Comparison of ENCODE assay signal across 12 cellular contexts in genomic region chr18:49784427-49785185, GRCh38. TPM values are rescaled to one million over a fixed set of nuclear protein-coding genes. Genes with fewer than 3 reads are reported as not detected.
DNase-seq lines count a peak whose midpoint lies in the region; ATAC-seq and TF ChIP-seq lines count a peak whose summit lies in the region.
"Had no signal": no experiment of that assay in that cellular context is flagged by ENCODE, and none has a peak within 500 bp of the region (broad histone marks: within the 10 kb centered on the region; RNA-seq: fewer than 3 reads in every experiment).

No MANE protein-coding gene starts in this region.

- peak overlapping the region; percentile 68 to 96 for H3K27ac Mint-ChIP-seq in effector memory CD8-positive, alpha-beta T cell
- H3K27ac Mint-ChIP-seq in neural crest cell (ENCODE audit: unreplicated experiment) (no peak overlapping the region), WTC11 (no peak overlapping the region)

- peaks cover 6% of the 10 kb centered on the region for H3K4me1 ChIP-seq in Loucy (ENCODE audit: insufficient read depth, low read length, poor library complexity, severe bottlenecking)

- no peaks in the 10 kb centered on the region for H3K9me2 ChIP-seq in Loucy (replicated peaks; ENCODE audit: low read depth, low read length)

- H3K9me3 ChIP-seq in Loucy (ENCODE audit: insufficient read depth, low read depth, low read length) = no peaks in the 10 kb centered on the region

- CTCF ChIA-PET in WTC11 (lab: Charles Lee) = interaction anchor here (1.3 to 3.0 kb wide), 3 partner anchors 74 to 319 kb away, joined by 3 to 16 read pairs (median 10); no protein-coding TSS in a partner anchor

- peaks cover 7% of the 10 kb centered on the region; the same call in 1 of the 2 replicates for H3K36me3 ChIP-seq in Loucy (ENCODE audit: insufficient read depth, low read length)

- no peak overlapping the region for H3K9ac ChIP-seq in Loucy (ENCODE audit: low read depth, low read length, poor library complexity, severe bottlenecking)

- ATAC-seq in effector memory CD8-positive, alpha-beta T cell (replicated peaks) = peak; percentile 20
- no peak for ATAC-seq in WTC11
- ATAC-seq: activated T-cell treated with anti-CD3 and anti-CD28 coated beads, Interleukin-2, amount 50 U/mL, for 72 hours had no signal

- no peaks in the 10 kb centered on the region for H3K9me3 Mint-ChIP-seq in effector memory CD8-positive, alpha-beta T cell
- H3K9me3 Mint-ChIP-seq in neural crest cell (peaks cover 3% of the 10 kb centered on the region), WTC11 (no peaks in the 10 kb centered on the region)
- H3K9me3 Mint-ChIP-seq: activated T-cell treated with anti-CD3 and anti-CD28 coated beads, Interleukin-2, amount 50 U/mL, for 72 hours had no signal

- TF ChIP-seq CTCF in Loucy (conservative IDR thresholded peaks at IDR 0.05; ENCODE audit: low read length) (peak; percentile 37), neural crest cell (conservative IDR thresholded peaks at IDR 0.05) (peak; percentile 53), WTC11 (IDR thresholded peaks at IDR 0.05) (no peak)

- DNase-seq in NK-92 treated with Interleukin-12 subunit alpha and Interleukin-12 subunit beta, amount 100 ng/mL, for 24 hours (lab: John Stamatoyannopoulos, UW) = peak; percentile 39
- no peak for DNase-seq in NK-92 (lab: John Stamatoyannopoulos, UW; ENCODE audit: unreplicated experiment)
- DNase-seq in effector memory CD8-positive, alpha-beta T cell = no peak
- no peak for DNase-seq in neural crest cell (ENCODE audit: low read depth, low spot score)
- no peak for DNase-seq in NCI-H187 (lab: John Stamatoyannopoulos, UW)
- DNase-seq in WTC11 (ENCODE audit: low spot score) = no peak
- no peak for DNase-seq in 8988T
- DNase-seq: activated T-cell treated with anti-CD3 and anti-CD28 coated beads, Interleukin-2, amount 50 U/mL, for 72 hours; dorsolateral prefrontal cortex; NCI-H748 treated with DMSO at 0.1 percent for 48 hours; T-helper 9 cell had no signal

- H3K4me2 ChIP-seq in Loucy (ENCODE audit: low read depth, low read length, poor library complexity, severe bottlenecking) = no peak overlapping the region

- no peaks in the 10 kb centered on the region for H3K27me3 Mint-ChIP-seq in effector memory CD8-positive, alpha-beta T cell
- H3K27me3 Mint-ChIP-seq in neural crest cell (ENCODE audit: low read depth) = no peaks in the 10 kb centered on the region
- no peaks in the 10 kb centered on the region for H3K27me3 Mint-ChIP-seq in WTC11 (ENCODE audit: low read depth)

- POLR2A ChIA-PET in WTC11 (lab: Charles Lee) = interaction anchor here (0.5 kb wide), 1 partner anchor 330 kb away, joined by 3 read pairs; no protein-coding TSS in a partner anchor

- H3K4me3 ChIP-seq in Loucy (ENCODE audit: low read length, poor library complexity, severe bottlenecking) = no peak overlapping the region
- H3K4me3 ChIP-seq: dorsolateral prefrontal cortex had no signal

- no peaks in the 10 kb centered on the region for H3K27me3 ChIP-seq in Loucy (ENCODE audit: insufficient read depth, low read length, poor library complexity, severe bottlenecking)
- H3K27me3 ChIP-seq: dorsolateral prefrontal cortex had no signal

- H3K36me3 Mint-ChIP-seq in effector memory CD8-positive, alpha-beta T cell (ENCODE audit: insufficient read depth) = peaks cover 17% of the 10 kb centered on the region
- H3K36me3 Mint-ChIP-seq in neural crest cell (ENCODE audit: low read depth) (peaks cover 33% of the 10 kb centered on the region), WTC11 (peaks cover 69% of the 10 kb centered on the region)

- no peaks in the 10 kb centered on the region for H4K20me1 ChIP-seq in Loucy (ENCODE audit: insufficient read depth, low read length, poor library complexity, severe bottlenecking)

- H3F3A ChIP-seq in Loucy (ENCODE audit: low read depth) = no peaks in the 10 kb centered on the region

- peaks cover 47 to 51% of the 10 kb centered on the region in 2 donors for H3K4me1 Mint-ChIP-seq in effector memory CD8-positive, alpha-beta T cell (ENCODE audit: low read depth in 2 of 2)
- no peaks in the 10 kb centered on the region for H3K4me1 Mint-ChIP-seq in neural crest cell
- no peaks in the 10 kb centered on the region for H3K4me1 Mint-ChIP-seq in WTC11

- H3K79me2 ChIP-seq in Loucy (ENCODE audit: insufficient read depth, low read length) = no peaks in the 10 kb centered on the region

- peak overlapping the region; percentile 19 to 76 for H3K4me3 Mint-ChIP-seq in effector memory CD8-positive, alpha-beta T cell
- H3K4me3 Mint-ChIP-seq in neural crest cell (no peak overlapping the region), WTC11 (no peak overlapping the region)
- H3K4me3 Mint-ChIP-seq: activated T-cell treated with anti-CD3 and anti-CD28 coated beads, Interleukin-2, amount 50 U/mL, for 72 hours had no signal

- no peak overlapping the region for H2AFZ ChIP-seq in Loucy (ENCODE audit: low read length)

TF ChIP-seq in WTC11, 78 proteins besides CTCF, POLR2A, EP300 and RAD21:
- TF ChIP-seq ZNF138 (CRISPR knock-in tag; conservative IDR thresholded peaks at IDR 0.05) (no peak), ETV6 (CRISPR knock-in tag; IDR thresholded peaks at IDR 0.05) (no peak), GABPB1 (CRISPR knock-in tag; IDR thresholded peaks at IDR 0.05) (no peak), ATF3 (CRISPR knock-in tag; conservative IDR thresholded peaks at IDR 0.05) (no peak), ZNF532 (CRISPR knock-in tag; IDR thresholded peaks at IDR 0.05; ENCODE audit: borderline replicate concordance) (no peak), NFE2L1 (CRISPR knock-in tag; IDR thresholded peaks at IDR 0.05) (no peak)
TF ChIP-seq in WTC11: peak in this region for 0.

RNA-seq across cellular contexts. Expression of gene ACAA2, which starts 28.7 kb away (rescaled TPM):
- 67.5 and 73.0 TPM in 2 replicates for total RNA-seq in neural crest cell
- total RNA-seq in WTC11 (2021) = 135 to 136 TPM (median 136 TPM) in 3 replicates

Comparison
In these comparisons a context has a peak if more than half of its experiments do, and no peak if none do; other contexts are left out.
1. H3K27ac Mint-ChIP-seq: peak in effector memory CD8-positive, alpha-beta T cell (2 of 2); none in neural crest cell (single experiment) and WTC11 (single experiment).
2. H3K4me3 Mint-ChIP-seq: peak in effector memory CD8-positive, alpha-beta T cell (2 of 2); none in neural crest cell (single experiment) and WTC11 (single experiment).